Comparison of ENCODE assay signal across 10 cellular contexts in the genomic region with DNA sequence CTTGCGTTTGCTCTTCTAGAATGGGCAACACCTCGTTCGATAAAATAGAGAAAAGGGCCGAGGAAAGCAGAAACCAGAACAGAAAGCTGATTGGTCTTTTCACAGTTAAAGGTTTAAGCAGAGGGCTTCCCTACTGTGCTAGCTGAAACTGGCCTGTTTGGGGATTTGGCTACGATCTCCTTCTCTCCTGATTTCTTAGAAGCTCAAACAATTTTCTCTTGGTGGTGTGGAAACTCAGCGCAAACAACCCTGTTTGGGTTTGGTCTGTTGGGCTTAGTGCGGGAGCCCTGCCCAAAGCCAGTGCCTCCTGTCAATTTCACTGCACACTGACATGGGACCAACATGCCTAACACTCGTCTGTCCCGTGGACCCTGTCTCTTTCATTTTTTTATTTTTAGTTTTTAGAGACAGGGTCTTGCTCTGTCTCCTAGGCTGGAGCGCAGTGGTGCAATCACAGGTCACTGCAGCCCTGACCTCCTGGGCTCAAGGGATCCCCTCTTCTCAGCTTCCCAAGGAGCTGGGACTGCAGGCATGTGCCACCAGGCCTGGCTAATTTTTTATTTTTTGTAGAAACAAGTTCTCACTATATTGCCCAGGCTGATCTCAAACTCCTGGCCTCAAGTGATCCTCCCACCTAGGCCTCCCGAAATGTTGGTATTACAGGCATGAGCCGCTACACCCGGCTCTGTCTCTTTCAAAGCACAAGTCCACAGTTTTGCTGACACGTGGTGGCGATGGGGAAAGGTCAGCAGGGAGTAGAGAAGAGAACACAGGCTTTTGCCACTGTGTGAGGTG. TPM values are rescaled to one million over a fixed set of nuclear protein-coding genes. Genes with fewer than 3 reads are reported as not detected.
DNase-seq lines count a peak whose midpoint lies in the region; ATAC-seq and TF ChIP-seq lines count a peak whose summit lies in the region.
"Had no signal": no experiment of that assay in that cellular context is flagged by ENCODE, and none has a peak within 500 bp of the region (broad histone marks: within the 10 kb centered on the region; RNA-seq: fewer than 3 reads in every experiment).

No MANE protein-coding gene starts in this region.

- H3K4me1 Mint-ChIP-seq in brain, result peaks cover 26% of the 10 kb centered on the region
- H3K4me1 Mint-ChIP-seq in activated T-helper 17 cell treated with anti-CD3 and anti-CD28 coated beads, Interleukin-2, amount 50 U/mL, for 72 hours, result no peaks in the 10 kb centered on the region
- H3K4me1 Mint-ChIP-seq in effector memory CD8-positive, alpha-beta T cell (ENCODE audit: low read depth in 2 of 2), result no peaks in the 10 kb centered on the region

- H3K4me3 Mint-ChIP-seq in brain, result peak overlapping the region in 2 of 5 experiments; percentile 15 to 17
- no peak overlapping the region for H3K4me3 Mint-ChIP-seq in activated T-helper 17 cell treated with anti-CD3 and anti-CD28 coated beads, Interleukin-2, amount 50 U/mL, for 72 hours
- H3K4me3 Mint-ChIP-seq in effector memory CD8-positive, alpha-beta T cell, result no peak overlapping the region

- H3K9me2 ChIP-seq in GM23248 (ENCODE audit: insufficient read depth), result no peaks in the 10 kb centered on the region

- TF ChIP-seq CTCF in brain (conservative IDR thresholded peaks at IDR 0.05) (no peak), right lobe of liver (IDR thresholded peaks at IDR 0.05) (no peak)

- no peaks in the 10 kb centered on the region for H3K9me3 Mint-ChIP-seq in brain
- H3K9me3 Mint-ChIP-seq in activated T-helper 17 cell treated with anti-CD3 and anti-CD28 coated beads, Interleukin-2, amount 50 U/mL, for 72 hours, result no peaks in the 10 kb centered on the region
- no peaks in the 10 kb centered on the region for H3K9me3 Mint-ChIP-seq in effector memory CD8-positive, alpha-beta T cell

- peak overlapping the region; percentile 74 for H3K4me2 ChIP-seq in GM23248 (ENCODE audit: unreplicated experiment)

- peak; percentile 23 to 49 (median 44) for ATAC-seq in right lobe of liver
- no peak for ATAC-seq in activated T-helper 17 cell treated with anti-CD3 and anti-CD28 coated beads, Interleukin-2, amount 50 U/mL, for 72 hours (replicated peaks)
- ATAC-seq in effector memory CD8-positive, alpha-beta T cell (replicated peaks), result no peak
- ATAC-seq: activated CD4-positive, CD25-positive, alpha-beta regulatory T cell treated with anti-CD3 and anti-CD28 coated beads, Interleukin-2, amount 50 U/mL, for 24 hours had no signal

- H4K20me1 ChIP-seq in GM23248 (ENCODE audit: insufficient read depth), result no peaks in the 10 kb centered on the region

- TF ChIP-seq POLR2A in right lobe of liver (IDR thresholded peaks at IDR 0.05), result no peak

- H3K36me3 Mint-ChIP-seq in brain, result no peaks in the 10 kb centered on the region
- H3K36me3 Mint-ChIP-seq in activated T-helper 17 cell treated with anti-CD3 and anti-CD28 coated beads, Interleukin-2, amount 50 U/mL, for 72 hours (ENCODE audit: low read depth), result no peaks in the 10 kb centered on the region
- peaks cover 6% of the 10 kb centered on the region for H3K36me3 Mint-ChIP-seq in effector memory CD8-positive, alpha-beta T cell (ENCODE audit: insufficient read depth)

- peaks cover 9% of the 10 kb centered on the region; the same call in 1 of the 2 replicates for H3F3A ChIP-seq in GM23248 (ENCODE audit: insufficient read depth)

- intact Hi-C loops in right lobe of liver (cut with DNase I), result no loop called here

- no peaks in the 10 kb centered on the region for H3K79me2 ChIP-seq in GM23248 (ENCODE audit: insufficient read depth)

- H3K4me3 ChIP-seq in GM23248 (peak overlapping the region; percentile 33), right lobe of liver (no peak overlapping the region), skin epidermis (no peak overlapping the region)

- DNase-seq in GM23248, result no peak
- peak in 1 of 3 donors; percentile 71 for DNase-seq in right lobe of liver
- DNase-seq in amniotic stem cell (lab: John Stamatoyannopoulos, UW), result no peak
- no peak for DNase-seq in SK-N-DZ (ENCODE audit: low spot score)
- DNase-seq in effector memory CD8-positive, alpha-beta T cell, result no peak
- DNase-seq: BE2C had no signal

- peaks cover 3% of the 10 kb centered on the region for H3K27me3 Mint-ChIP-seq in brain
- H3K27me3 Mint-ChIP-seq in activated T-helper 17 cell treated with anti-CD3 and anti-CD28 coated beads, Interleukin-2, amount 50 U/mL, for 72 hours, result peaks cover 4% of the 10 kb centered on the region
- peaks cover 6 to 21% of the 10 kb centered on the region in 2 donors for H3K27me3 Mint-ChIP-seq in effector memory CD8-positive, alpha-beta T cell

- peak overlapping the region; percentile 39; the same call in 1 of the 2 replicates for H3K9ac ChIP-seq in GM23248

- in situ Hi-C loops in GM23248 (cut with MboI), result no loop called here

- peak overlapping the region in 4 of 5 experiments; percentile 15 to 79 (median 46) for H3K27ac Mint-ChIP-seq in brain
- no peak overlapping the region for H3K27ac Mint-ChIP-seq in activated T-helper 17 cell treated with anti-CD3 and anti-CD28 coated beads, Interleukin-2, amount 50 U/mL, for 72 hours
- no peak overlapping the region for H3K27ac Mint-ChIP-seq in effector memory CD8-positive, alpha-beta T cell

- H3K4me1 ChIP-seq in GM23248 (ENCODE audit: insufficient read depth) (peaks cover 9% of the 10 kb centered on the region; the same call in 1 of the 2 replicates), right lobe of liver (peaks cover 0 to 37% (median 16%) of the 10 kb centered on the region in 4 donors)
- H3K4me1 ChIP-seq: BE2C had no signal

- H3K27ac ChIP-seq in GM23248 (0 out of 2 replicates have a peak overlapping the region, but pooled peaks have one; percentile 17), right lobe of liver (peak overlapping the region; percentile 58 to 97 (median 85)), skin epidermis (peak overlapping the region in 17 of 21 experiments; percentile 10 to 74 (median 51))

- peaks cover 7% of the 10 kb centered on the region; the same call in 1 of the 2 replicates for H3K27me3 ChIP-seq in GM23248 (replicated peaks; ENCODE audit: insufficient read depth)
- H3K27me3 ChIP-seq in right lobe of liver, result no peaks in the 10 kb centered on the region
- H3K27me3 ChIP-seq: BE2C had no signal

- H3K9me3 ChIP-seq in GM23248 (ENCODE audit: low read depth) (no peaks in the 10 kb centered on the region), right lobe of liver (no peaks in the 10 kb centered on the region)
- H3K9me3 ChIP-seq: BE2C had no signal

- H2AFZ ChIP-seq in GM23248, result peak overlapping the region; percentile 91

- H3K36me3 ChIP-seq in GM23248 (ENCODE audit: low read depth), result no peaks in the 10 kb centered on the region
- H3K36me3 ChIP-seq in right lobe of liver, result no peaks in the 10 kb centered on the region
- H3K36me3 ChIP-seq: BE2C had no signal

- 49 to 53% methylated on average over 15 of the region's 15 CpGs for WGBS in GM23248 (ENCODE audit: low coverage in 1 of 2, low lambda C conversion rate in 2 of 2, missing lambda C conversion rate in 2 of 2), 2 experiments
- 27% methylated on average over 15 of the region's 15 CpGs for WGBS in right lobe of liver (ENCODE audit: insufficient coverage, low coverage, low lambda C conversion rate, missing lambda C conversion rate)

RNA-seq across cellular contexts. Expression of gene BNIP3, which starts 16.5 kb away (rescaled TPM):
- total RNA-seq in GM23248 (2014; rRNA removed; shearing (Covaris generic)), result 283 and 423 TPM in 2 replicates
- 370 and 384 TPM in 2 replicates for polyA plus RNA-seq in GM23248 (2016; fragmentation: Nextera tagmentation; extraction: Ambion mirVana)
- polyA plus RNA-seq in brain (ENCODE audit: insufficient read depth, low read depth, low replicate concordance), result 43.7 TPM
- 100 to 1,000 TPM in 4 of 6 experiments, 10 to 100 TPM in 2; 87.7 to 373 (median 102) TPM for total RNA-seq in right lobe of liver
- total RNA-seq in activated T-helper 17 cell treated with anti-CD3 and anti-CD28 coated beads, Interleukin-2, amount 50 U/mL, for 72 hours, result 100 to 1,000 TPM; 102 to 362 TPM
- 75.9 and 116 TPM in 2 replicates for polyA plus RNA-seq in SK-N-DZ (2014; cell fraction: cytosol; rRNA removed)
- 112 and 136 TPM in 2 replicates for polyA plus RNA-seq in SK-N-DZ (2014; cell fraction: nucleus; rRNA removed)

Comparison
In these comparisons a context has a peak if more than half of its experiments do, and no peak if none do; other contexts are left out.
1. H3K27ac ChIP-seq: peak in every context shown above with its lines; median percentile 85 in right lobe of liver; 51 in skin epidermis; 17 in GM23248.
2. H3K27ac Mint-ChIP-seq: peak in brain (4 of 5); none in activated T-helper 17 cell treated with anti-CD3 and anti-CD28 coated beads, Interleukin-2, amount 50 U/mL, for 72 hours (single experiment) and effector memory CD8-positive, alpha-beta T cell (0 of 2).
3. ATAC-seq: peak in right lobe of liver (4 of 4); none in activated T-helper 17 cell treated with anti-CD3 and anti-CD28 coated beads, Interleukin-2, amount 50 U/mL, for 72 hours (single experiment) and effector memory CD8-positive, alpha-beta T cell (single experiment).